11 cellular contexts compared by ENCODE assay signal in genomic region chr7:105267244-105267643, GRCh38.
DNase-seq lines count a peak whose midpoint lies in the region; ATAC-seq, FAIRE-seq and TF ChIP-seq lines count a peak whose summit lies in the region.
"Had no signal": no experiment of that assay in that cellular context is flagged by ENCODE, and none has a peak within 500 bp of the region (broad histone marks: within the 10 kb centered on the region; RNA-seq: fewer than 3 reads in every experiment).

No MANE protein-coding gene starts in this region.

- H3K4me3 ChIP-seq in SK-N-MC (peak overlapping the region; percentile 93), esophagus squamous epithelium (peak overlapping the region in 1 of 4 donors; percentile 54), skeletal muscle tissue (ENCODE audit: low read length in 3 of 3) (peak overlapping the region; percentile 42 to 83 (median 76))

- no peaks in the 10 kb centered on the region for H3K27me3 ChIP-seq in esophagus squamous epithelium
- H3K27me3 ChIP-seq in skeletal muscle tissue (ENCODE audit: control insufficient read depth in 3 of 3, insufficient read depth in 3 of 3, low read length in 3 of 3): no peaks in the 10 kb centered on the region

- ATAC-seq in GM21717 (IDR thresholded peaks at IDR 0.05; ENCODE audit: unreplicated experiment): no peak

- no peak for TF ChIP-seq CTCF in esophagus squamous epithelium (IDR thresholded peaks at IDR 0.05)

- intact Hi-C loops in esophagus squamous epithelium (cut with DNase I): no loop called here

- H3K27ac ChIP-seq in SK-N-MC (no peak overlapping the region), esophagus squamous epithelium (peak overlapping the region in 3 of 4 donors; percentile 1 to 83 (median 81)), skeletal muscle tissue (ENCODE audit: low read depth, low read length) (no peak overlapping the region)

- H3K4me1 ChIP-seq in esophagus squamous epithelium: peaks cover 13 to 50% (median 19%) of the 10 kb centered on the region in 3 donors
- peaks cover 6 to 16% (median 9%) of the 10 kb centered on the region in 3 donors for H3K4me1 ChIP-seq in skeletal muscle tissue (ENCODE audit: control insufficient read depth in 3 of 3, insufficient read depth in 3 of 3, low read length in 3 of 3)

- H3K9me3 ChIP-seq in SK-N-MC (ENCODE audit: low read depth, low read length) (no peaks in the 10 kb centered on the region), esophagus squamous epithelium (no peaks in the 10 kb centered on the region), skeletal muscle tissue (ENCODE audit: control insufficient read depth in 3 of 3, low read length in 3 of 3) (no peaks in the 10 kb centered on the region)

- WGBS in esophagus squamous epithelium, 2 donors: 19 to 29% methylated on average over 1 of the region's 1 CpG

- H3K36me3 ChIP-seq in SK-N-MC (ENCODE audit: insufficient read depth, low read length) (no peaks in the 10 kb centered on the region), esophagus squamous epithelium (no peaks in the 10 kb centered on the region), skeletal muscle tissue (ENCODE audit: control insufficient read depth in 3 of 3, insufficient read depth in 3 of 3, low read length in 3 of 3) (no peaks in the 10 kb centered on the region)

- peak; percentile 9 for FAIRE-seq in GM12891 (lab: Jason Lieb, UNC)
- FAIRE-seq: endometrium had no signal

- H3K9ac ChIP-seq in SK-N-MC (ENCODE audit: insufficient read length) (no peak overlapping the region), skeletal muscle tissue (ENCODE audit: low read depth in 1 of 3, low read length in 3 of 3) (peak overlapping the region; percentile 66 to 90 (median 74))

- no peak for DNase-seq in GM12891 (ENCODE audit: insufficient read length, low spot score)
- no peak for DNase-seq in SK-N-MC (ENCODE audit: low read depth, low spot score)
- DNase-seq in esophagus squamous epithelium (lab: John Stamatoyannopoulos, UW): no peak
- DNase-seq in foreskin melanocyte: no peak
- DNase-seq in GM03348 (ENCODE audit: low spot score): no peak
- DNase-seq in NOMO-1 treated with dmso at 0.1 percent for 144 hours (lab: John Stamatoyannopoulos, UW; ENCODE audit: unreplicated experiment): no peak
- DNase-seq: midbrain, NCI-H510A treated with DMSO at 0.1 percent for 48 hours had no signal

- TF ChIP-seq POLR2A in GM12891 (IDR thresholded peaks at IDR 0.05; ENCODE audit: low read depth, low read length): no peak
- no peak for TF ChIP-seq POLR2A in esophagus squamous epithelium (IDR thresholded peaks at IDR 0.05)

TF ChIP-seq in GM12891, 5 proteins besides CTCF, POLR2A, EP300 and RAD21:
- no peak for TF ChIP-seq SPI1 (IDR thresholded peaks at IDR 0.05; ENCODE audit: low read depth, low read length)
- TF ChIP-seq POLR2AphosphoS5 (IDR thresholded peaks at IDR 0.05; ENCODE audit: low read depth, low read length): no peak
- no peak for TF ChIP-seq TAF1 (IDR thresholded peaks at IDR 0.05; ENCODE audit: low read depth, low read length)
- TF ChIP-seq POU2F2 (IDR thresholded peaks at IDR 0.05; ENCODE audit: low read depth, low read length): no peak
- TF ChIP-seq PAX5 (IDR thresholded peaks at IDR 0.05; ENCODE audit: insufficient read depth, low read length, severe bottlenecking): no peak

Comparison
In these comparisons a context has a peak if more than half of its experiments do, and no peak if none do; other contexts are left out.
1. H3K27ac ChIP-seq: peak in esophagus squamous epithelium (3 of 4); none in SK-N-MC (single experiment) and skeletal muscle tissue (single experiment).